In the genomic region with DNA sequence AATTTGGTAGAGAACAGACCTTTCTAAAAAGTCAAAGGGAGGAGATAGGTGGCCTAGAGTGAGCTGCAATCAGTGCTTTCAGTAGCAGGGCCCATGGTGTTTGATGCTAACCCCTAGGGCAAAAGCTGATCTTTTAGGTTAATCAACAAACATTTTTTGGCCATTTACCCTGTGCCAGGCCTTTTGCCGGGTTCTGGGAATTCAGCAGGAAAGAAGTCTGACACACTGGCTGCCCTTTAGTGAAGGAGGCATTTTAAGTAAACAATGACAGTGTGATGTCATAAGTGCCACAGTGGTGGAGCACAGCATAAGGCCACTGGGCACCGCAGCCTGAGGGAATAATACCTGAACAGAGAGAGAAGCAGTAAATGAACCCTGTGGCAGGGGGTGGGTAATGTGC, we compare ENCODE assay signal across 1 cellular context.
TF ChIP-seq lines count a peak whose summit lies in the region.

No MANE protein-coding gene starts in this region.

TF ChIP-seq in endothelial cell of umbilical vein, 7 proteins besides CTCF, POLR2A, EP300 and RAD21:
- no peak for TF ChIP-seq GATA2 (IDR thresholded peaks at IDR 0.05; ENCODE audit: insufficient read depth, insufficient read length, low read depth, low read length)
- TF ChIP-seq EZH2 (IDR thresholded peaks at IDR 0.05; ENCODE audit: borderline replicate concordance, low read depth, low read length, severe bottlenecking) = no peak
- TF ChIP-seq MYC (IDR thresholded peaks at IDR 0.05; ENCODE audit: low read depth, low read length) = no peak
- TF ChIP-seq JUN (IDR thresholded peaks at IDR 0.05; ENCODE audit: borderline replicate concordance, insufficient read depth, insufficient read length, low read depth) = peak; percentile 42
